Comparison of ENCODE assay signal across 10 cellular contexts in genomic region chr3:196343917-196344316, GRCh38. TPM values are rescaled to one million over a fixed set of nuclear protein-coding genes. Genes with fewer than 3 reads are reported as not detected.
DNase-seq lines count a peak whose midpoint lies in the region; ATAC-seq, FAIRE-seq and TF ChIP-seq lines count a peak whose summit lies in the region.
"Not testable (repeated sequence)": the region's sequence is repeated elsewhere in the genome, so short reads cannot be mapped to it uniquely, and the experiment has no call there.
"Had no signal": no experiment of that assay in that cellular context is flagged by ENCODE, and none has a peak within 500 bp of the region (broad histone marks: within the 10 kb centered on the region; RNA-seq: fewer than 3 reads in every experiment).

No MANE protein-coding gene starts in this region.

- not testable (repeated sequence) for H2AK5ac ChIP-seq in trophoblast cell (ENCODE audit: low read length)

- not testable (repeated sequence) for H3K27me3 ChIP-seq in K562 (ENCODE audit: control insufficient read depth in 2 of 2, insufficient read depth in 2 of 2, low read length in 2 of 2); foreskin keratinocyte; trophoblast cell (ENCODE audit: insufficient read depth, low read length)

- H3K36me3 ChIP-seq in HEK293 (ENCODE audit: control insufficient read depth in 2 of 2, insufficient read depth in 1 of 2, low read length in 2 of 2), result peaks cover 0 to 16% of the 10 kb centered on the region in 2 experiments; a peak in 1 of 3 replicates
- H3K36me3 ChIP-seq in K562 (ENCODE audit: control insufficient read depth, insufficient read depth, low read length), result peaks cover 14% of the 10 kb centered on the region; the same call in 2 of the 3 replicates
- not testable (repeated sequence) for H3K36me3 ChIP-seq in trophoblast cell (ENCODE audit: control insufficient read depth in 1 of 2, insufficient read depth in 2 of 2, low read length in 2 of 2)

- peaks cover 27% of the 10 kb centered on the region for H3K79me2 ChIP-seq in K562 (ENCODE audit: control insufficient read depth, insufficient read depth, low read length)
- H3K79me2 ChIP-seq in trophoblast cell (ENCODE audit: control insufficient read depth, insufficient read depth, low read length, poor library complexity), result not testable (repeated sequence)

- TF ChIP-seq CTCF in HEK293 (tag by site-specific recombination; IDR thresholded peaks at IDR 0.05); K562 (IDR thresholded peaks at IDR 0.05 in 2 of 3, conservative IDR thresholded peaks at IDR 0.05 in 1 of 3; ENCODE audit: insufficient read depth in 2 of 3, low read depth in 1 of 3, low read length in 3 of 3); foreskin keratinocyte (conservative IDR thresholded peaks at IDR 0.05): not testable (repeated sequence)

- in situ Hi-C loops in K562 (cut with MboI), result not testable (repeated sequence)

- not testable (repeated sequence) for H3K9me1 ChIP-seq in K562 (ENCODE audit: control insufficient read depth, insufficient read depth, low read length)

- not testable (repeated sequence) for TF ChIP-seq RAD21 in K562 (CRISPR knock-in tag; conservative IDR thresholded peaks at IDR 0.05 in 1 of 2, IDR thresholded peaks at IDR 0.05 in 1 of 2)

- not testable (repeated sequence) for H2BK12ac ChIP-seq in trophoblast cell (ENCODE audit: low read length)

- not testable (repeated sequence) for H3K4ac ChIP-seq in trophoblast cell (ENCODE audit: low read depth, low read length)

- H3K14ac ChIP-seq in trophoblast cell (ENCODE audit: low read length), result not testable (repeated sequence)

- H2BK5ac ChIP-seq in trophoblast cell (ENCODE audit: low read depth, low read length, poor library complexity), result not testable (repeated sequence)

- H3K18ac ChIP-seq in trophoblast cell (ENCODE audit: low read length), result not testable (repeated sequence)

- BruUV-seq in K562 (replicated peaks; lab: Mats Ljungman, UMichigan), result not testable (repeated sequence)

- H3K79me1 ChIP-seq in trophoblast cell (ENCODE audit: low read length), result not testable (repeated sequence)

- H3K23ac ChIP-seq in trophoblast cell (ENCODE audit: low read length), result not testable (repeated sequence)

- WGBS in K562 (ENCODE audit: insufficient coverage, low coverage, missing lambda C conversion rate), result 87% methylated on average over 11 of the region's 14 CpGs
- no CpG with 5 or more reads among the region's 14 CpGs for WGBS in trophoblast cell (ENCODE audit: extremely low coverage, insufficient coverage, insufficient read length)

- H3K9ac ChIP-seq in K562 (ENCODE audit: insufficient read depth in 1 of 2, low read depth in 2 of 2, low read length in 2 of 2); trophoblast cell (ENCODE audit: low read length): not testable (repeated sequence)

- not testable (repeated sequence) for TF ChIP-seq POLR2A in K562 (conservative IDR thresholded peaks at IDR 0.05)

- DNase-seq in K562 (ENCODE audit: extremely low read depth in 1 of 4, low spot score in 3 of 4); foreskin keratinocyte: not testable (repeated sequence)
- peak; percentile 53 to 79 for DNase-seq in trophoblast cell

- FAIRE-seq in K562 (lab: Jason Lieb, UNC), result not testable (repeated sequence)

- H3K9me3 ChIP-seq in HEK293 (ENCODE audit: control insufficient read depth, insufficient read depth, low read depth, low read length); K562 (replicated peaks; ENCODE audit: control insufficient read depth, insufficient read depth, low read depth, low read length); trophoblast cell (ENCODE audit: insufficient read depth, low read depth, low read length): not testable (repeated sequence)

- H4K8ac ChIP-seq in trophoblast cell (ENCODE audit: low read depth, low read length), result not testable (repeated sequence)

- intact Hi-C loops in K562 (cut with micrococcal nuclease), result not testable (repeated sequence)

- not testable (repeated sequence) for H2AFZ ChIP-seq in K562 (ENCODE audit: low read depth, low read length); trophoblast cell (ENCODE audit: insufficient read depth, low read length, poor library complexity)

- CTCF ChIA-PET in HEK293 (lab: Yijun Ruan, JAX); K562 (lab: Yijun Ruan, JAX; ENCODE audit: low intra/inter-chr PET ratio): not testable (repeated sequence)

- H4K91ac ChIP-seq in trophoblast cell (ENCODE audit: low read depth, low read length), result not testable (repeated sequence)

- not testable (repeated sequence) for H3K4me3 ChIP-seq in HEK293 (ENCODE audit: low read depth, low read length); K562; trophoblast cell (ENCODE audit: low read depth, low read length)

- not testable (repeated sequence) for H4K20me1 ChIP-seq in K562 (replicated peaks; ENCODE audit: control insufficient read depth, insufficient read depth, low read length)

- not testable (repeated sequence) for TF ChIP-seq EP300 in K562 (IDR thresholded peaks at IDR 0.05; ENCODE audit: low read length)

- POLR2A ChIA-PET in HEK293 (lab: Yijun Ruan, JAX), result not testable (repeated sequence)
- POLR2A ChIA-PET in K562 (lab: Yijun Ruan, JAX), result interaction anchor here (1.6 kb wide), 1 partner anchor 11 kb away, joined by 4 read pairs; no protein-coding TSS in a partner anchor

- H4K12ac ChIP-seq in trophoblast cell (ENCODE audit: low read depth, low read length), result not testable (repeated sequence)

- H3K4me1 ChIP-seq in HEK293 (ENCODE audit: control insufficient read depth, insufficient read depth, low read length); trophoblast cell (ENCODE audit: control insufficient read depth in 1 of 2, insufficient read depth in 2 of 2, low read length in 2 of 2): not testable (repeated sequence)
- H3K4me1 ChIP-seq in K562 (replicated peaks in 1 of 2; ENCODE audit: control insufficient read depth in 2 of 2, insufficient read depth in 2 of 2, low read length in 2 of 2) (peaks cover 5 to 13% of the 10 kb centered on the region in 2 experiments), foreskin keratinocyte (peaks cover 26% of the 10 kb centered on the region)

- not testable (repeated sequence) for H3K27ac ChIP-seq in HEK293 (ENCODE audit: extremely low read depth, low read depth, low read length); K562 (ENCODE audit: extremely low read depth, low read depth, low read length); trophoblast cell (ENCODE audit: low read depth, low read length)
- peak overlapping the region; percentile 17 for H3K27ac ChIP-seq in foreskin keratinocyte

- not testable (repeated sequence) for ATAC-seq in K562, foreskin keratinocyte

- not testable (repeated sequence) for H2BK120ac ChIP-seq in trophoblast cell (ENCODE audit: insufficient read depth, low read length, poor library complexity)

- H3K4me2 ChIP-seq in K562 (ENCODE audit: insufficient read depth, low read length); trophoblast cell (ENCODE audit: low read length): not testable (repeated sequence)

RNA-seq across cellular contexts. Expression of gene TM4SF19, which starts 5.7 kb away (rescaled TPM):
- total RNA-seq in K562 (2011; cell fraction: chromatin; rRNA removed; ENCODE audit: low replicate concordance), result 84.6 and 136 TPM in 2 replicates
- 68.0 and 78.0 TPM in 2 replicates for total RNA-seq in K562 (2011; cell fraction: nucleolus; rRNA removed)
- 79.4 and 104 TPM in 2 replicates for total RNA-seq in K562 (2011; cell fraction: nucleoplasm; rRNA removed)
- total RNA-seq in K562 (2014; rRNA removed) (8.0 and 10.6 TPM in 2 replicates), K562 (2014; rRNA removed; fragmentation: Illumina TruSeq; extraction: Trizol) (12.5 and 13.6 TPM in 2 replicates), K562 (2015; rRNA removed; fragmentation: Illumina TruSeq; extraction: Trizol) (15.0 and 15.4 TPM in 2 replicates), K562 (2021) (18.4 and 19.0 TPM in 2 replicates), foreskin keratinocyte (3.1 and 8.2 TPM in 2 replicates)
- polyA plus RNA-seq in K562 (2011; rRNA removed) (27.1 and 29.3 TPM in 2 replicates), K562 (2014; fragmentation: Illumina TruSeq; extraction: Trizol) (12.7 and 14.9 TPM in 2 replicates), K562 (2014; fragmentation: Nextera tagmentation; extraction: Ambion mirVana) (10 to 100 TPM; 25.3 to 26.7 TPM), K562 (2014; rRNA removed) (13.8 and 19.0 TPM in 2 replicates), foreskin keratinocyte (2.4 and 6.1 TPM in 2 replicates)
- 22.0 and 31.8 TPM in 2 replicates for polyA plus RNA-seq in K562 (2011; cell fraction: cytosol; rRNA removed)
- polyA plus RNA-seq in K562 (2011; cell fraction: nucleus; rRNA removed), result 45.2 and 52.4 TPM in 2 replicates
- polyA plus RNA-seq in K562 (2012), result 24.0 and 26.4 TPM in 2 replicates
- 22.6 and 26.3 TPM in 2 replicates for polyA minus RNA-seq in K562 (2011; rRNA and poly(A)+ RNA removed)
- 14.3 TPM in 2 replicates for polyA minus RNA-seq in K562 (2011; cell fraction: cytosol; rRNA and poly(A)+ RNA removed)
- polyA minus RNA-seq in K562 (2011; cell fraction: nucleus; rRNA and poly(A)+ RNA removed), result 9.3 and 15.4 TPM in 2 replicates
- polyA plus RNA-seq in trophoblast cell (2013), result not detected in 2 replicates
- total RNA-seq: A673; Caco-2; Calu3; CD4-positive, alpha-beta T cell; CD8-positive, alpha-beta T cell had no signal
- polyA plus RNA-seq: AG04450 had no signal

RNA-seq across cellular contexts. Expression of gene DYNLT2B, which starts 25.9 kb away (rescaled TPM):
- total RNA-seq in K562 (2011; cell fraction: chromatin; rRNA removed; ENCODE audit: low replicate concordance), result 5.6 and 8.4 TPM in 2 replicates
- total RNA-seq in K562 (2011; cell fraction: nucleolus; rRNA removed), result 4.9 and 5.7 TPM in 2 replicates
- total RNA-seq in K562 (2011; cell fraction: nucleoplasm; rRNA removed), result 3.4 and 6.5 TPM in 2 replicates
- total RNA-seq in K562 (2014; rRNA removed), result 6.5 and 10.2 TPM in 2 replicates
- total RNA-seq in K562 (2014; rRNA removed; fragmentation: Illumina TruSeq; extraction: Trizol), result 8.3 and 8.7 TPM in 2 replicates
- total RNA-seq in K562 (2015; rRNA removed; fragmentation: Illumina TruSeq; extraction: Trizol), result 7.1 and 8.5 TPM in 2 replicates
- 8.3 and 8.6 TPM in 2 replicates for total RNA-seq in K562 (2021)
- polyA plus RNA-seq in K562 (2011; rRNA removed), result 13.7 and 17.1 TPM in 2 replicates
- 11.9 and 12.6 TPM in 2 replicates for polyA plus RNA-seq in K562 (2011; cell fraction: cytosol; rRNA removed)
- polyA plus RNA-seq in K562 (2011; cell fraction: nucleus; rRNA removed), result 5.7 and 7.7 TPM in 2 replicates
- 14.7 and 17.8 TPM in 2 replicates for polyA plus RNA-seq in K562 (2012)
- 7.4 and 8.8 TPM in 2 replicates for polyA plus RNA-seq in K562 (2014; fragmentation: Illumina TruSeq; extraction: Trizol)
- 10 to 100 TPM in 1 of 2 experiments, 1 to 10 TPM in 1; 9.7 to 13.3 TPM for polyA plus RNA-seq in K562 (2014; fragmentation: Nextera tagmentation; extraction: Ambion mirVana)
- 16.8 and 19.9 TPM in 2 replicates for polyA plus RNA-seq in K562 (2014; rRNA removed)
- 3.2 and 4.5 TPM in 2 replicates for polyA minus RNA-seq in K562 (2011; rRNA and poly(A)+ RNA removed)
- 4.7 TPM in 1 of 2 replicates, not detected in the other for polyA minus RNA-seq in K562 (2011; cell fraction: cytosol; rRNA and poly(A)+ RNA removed)
- 3.2 and 6.1 TPM in 2 replicates for polyA minus RNA-seq in K562 (2011; cell fraction: nucleus; rRNA and poly(A)+ RNA removed)
- total RNA-seq in foreskin keratinocyte, result 34.8 and 40.8 TPM in 2 replicates
- polyA plus RNA-seq in foreskin keratinocyte, result 55.6 and 62.4 TPM in 2 replicates
- polyA plus RNA-seq in trophoblast cell (2013), result 24.6 and 27.0 TPM in 2 replicates

RNA-seq across cellular contexts. Expression of gene PCYT1A, which starts 56.4 kb away (rescaled TPM):
- 166 and 178 TPM in 2 replicates for total RNA-seq in K562 (2011; cell fraction: chromatin; rRNA removed; ENCODE audit: low replicate concordance)
- 94.6 and 104 TPM in 2 replicates for total RNA-seq in K562 (2011; cell fraction: nucleolus; rRNA removed)
- total RNA-seq in K562 (2011; cell fraction: nucleoplasm; rRNA removed), result 110 and 116 TPM in 2 replicates
- total RNA-seq in K562 (2014; rRNA removed) (42.4 and 49.6 TPM in 2 replicates), K562 (2014; rRNA removed; fragmentation: Illumina TruSeq; extraction: Trizol) (42.9 and 47.6 TPM in 2 replicates), K562 (2015; rRNA removed; fragmentation: Illumina TruSeq; extraction: Trizol) (51.1 and 53.4 TPM in 2 replicates), K562 (2021) (52.0 and 55.5 TPM in 2 replicates), foreskin keratinocyte (66.2 and 67.7 TPM in 2 replicates)
- polyA plus RNA-seq in K562 (2011; rRNA removed) (53.0 and 55.1 TPM in 2 replicates), K562 (2014; fragmentation: Illumina TruSeq; extraction: Trizol) (58.2 and 62.8 TPM in 2 replicates), K562 (2014; fragmentation: Nextera tagmentation; extraction: Ambion mirVana) (10 to 100 TPM; 13.4 to 13.5 TPM), K562 (2014; rRNA removed) (45.8 and 49.4 TPM in 2 replicates), foreskin keratinocyte (28.7 and 31.9 TPM in 2 replicates)
- polyA plus RNA-seq in K562 (2011; cell fraction: cytosol; rRNA removed), result 45.5 and 51.1 TPM in 2 replicates
- polyA plus RNA-seq in K562 (2011; cell fraction: nucleus; rRNA removed), result 99.4 and 119 TPM in 2 replicates
- 39.7 and 44.1 TPM in 2 replicates for polyA plus RNA-seq in K562 (2012)
- 102 and 116 TPM in 2 replicates for polyA minus RNA-seq in K562 (2011; rRNA and poly(A)+ RNA removed)
- polyA minus RNA-seq in K562 (2011; cell fraction: cytosol; rRNA and poly(A)+ RNA removed), result 72.9 and 75.6 TPM in 2 replicates
- 78.6 and 108 TPM in 2 replicates for polyA minus RNA-seq in K562 (2011; cell fraction: nucleus; rRNA and poly(A)+ RNA removed)
- polyA plus RNA-seq in trophoblast cell (2013), result 43.3 and 45.5 TPM in 2 replicates
